In genomic region chr5:128681764-128682664, GRCh38 we compare ENCODE assay signal across 14 cellular contexts.
A peak's percentile ranks its signal among the peaks of the same experiment; 100 is the strongest.
DNase-seq lines count a peak whose midpoint lies in the region; TF ChIP-seq lines count a peak whose summit lies in the region.
"Had no signal": no experiment of that assay in that cellular context is flagged by ENCODE, and none has a peak within 500 bp of the region (broad histone marks: within the 10 kb centered on the region; RNA-seq: fewer than 3 reads in every experiment).

No MANE protein-coding gene starts in this region.

- peaks cover 7% of the 10 kb centered on the region for H3K4me1 Mint-ChIP-seq in Caco-2 (ENCODE audit: low read depth, unreplicated experiment)
- H3K4me1 Mint-ChIP-seq: naive thymus-derived CD4-positive, alpha-beta T cell had no signal

- CTCF ChIA-PET in Caco-2 (lab: Charles Lee), result no interaction called here
- CTCF ChIA-PET in GM10248 (lab: Yijun Ruan, JAX), result interaction anchor here (1.7 kb wide), 1 partner anchor 9 kb away, joined by 5 read pairs; no protein-coding TSS in a partner anchor

- DNase-seq in Caco-2, result no peak
- peak; percentile 58 for DNase-seq in amniotic epithelial cell (ENCODE audit: low read depth)
- DNase-seq in iPS-NIHi11 (ENCODE audit: low spot score), result peak; percentile 29
- no peak for DNase-seq in GM20000 (ENCODE audit: low spot score)
- no peak for DNase-seq in GM10248 (ENCODE audit: extremely low spot score)
- DNase-seq in OCI-M2 (lab: John Stamatoyannopoulos, UW; ENCODE audit: unreplicated experiment), result no peak
- DNase-seq in retina, result no peak
- DNase-seq: naive thymus-derived CD4-positive, alpha-beta T cell; NCI-H2171 treated with DMSO at 0.1 percent for 48 hours; right cardiac atrium; stimulated activated CD4-positive, alpha-beta T cell treated with anti-CD3 and anti-CD28 coated beads, Interleukin-4, amount 100 ng/mL, for 24 hours; tibial artery had no signal

- intact Hi-C loops in Caco-2 (cut with micrococcal nuclease; ENCODE audit: unreplicated experiment), result no loop called here

- H3K4me1 ChIP-seq in Caco-2 (no peaks in the 10 kb centered on the region), HUES64 (ENCODE audit: insufficient read depth, low read length) (peaks cover 21% of the 10 kb centered on the region)
- H3K4me1 ChIP-seq: tibial artery had no signal

- H3K36me3 Mint-ChIP-seq in Caco-2 (ENCODE audit: insufficient read depth, unreplicated experiment), result no peaks in the 10 kb centered on the region
- H3K36me3 Mint-ChIP-seq: brain; naive thymus-derived CD4-positive, alpha-beta T cell had no signal

- H3K27ac ChIP-seq in HUES64 (ENCODE audit: low read depth, low read length), result peak overlapping the region; percentile 51
- H3K27ac ChIP-seq: tibial artery had no signal

- no peaks in the 10 kb centered on the region for H3K27me3 Mint-ChIP-seq in Caco-2 (ENCODE audit: insufficient read depth, unreplicated experiment)
- H3K27me3 Mint-ChIP-seq: brain had no signal

- BruUV-seq in Caco-2 (replicated peaks; lab: Mats Ljungman, UMichigan), result no TSS peak

- POLR2A ChIA-PET in Caco-2 (lab: Charles Lee), result no interaction called here
- POLR2A ChIA-PET in GM10248 (lab: Yijun Ruan, JAX), result no interaction called here

- peak overlapping the region; percentile 67 for H3K27ac Mint-ChIP-seq in Caco-2 (ENCODE audit: unreplicated experiment)
- H3K27ac Mint-ChIP-seq: naive thymus-derived CD4-positive, alpha-beta T cell had no signal

- H3K9me3 ChIP-seq in Caco-2 (no peaks in the 10 kb centered on the region), HUES64 (ENCODE audit: insufficient read depth, low read depth, low read length) (no peaks in the 10 kb centered on the region)
- H3K9me3 ChIP-seq: tibial artery had no signal

- 31% methylated on average over 8 of the region's 8 CpGs for WGBS in HUES64

- no peak overlapping the region for H3K9ac ChIP-seq in HUES64 (ENCODE audit: low read depth, low read length)

- no peak for TF ChIP-seq CTCF in Caco-2 (IDR thresholded peaks at IDR 0.05; ENCODE audit: insufficient read depth in 1 of 2, low read depth in 1 of 2, low read length in 1 of 2, severe bottlenecking in 1 of 2, unreplicated experiment in 1 of 2)
- TF ChIP-seq CTCF in GM20000 (IDR thresholded peaks at IDR 0.05; ENCODE audit: extremely low read depth, missing control alignments), result no peak
- TF ChIP-seq CTCF in GM10248 (IDR thresholded peaks at IDR 0.05; ENCODE audit: control extremely low read depth, extremely low read depth, low read depth, missing control alignments), result no peak

- H3K9me3 Mint-ChIP-seq in Caco-2 (ENCODE audit: unreplicated experiment), result peaks cover 1% of the 10 kb centered on the region
- H3K9me3 Mint-ChIP-seq: brain had no signal

- H3K36me3 ChIP-seq in Caco-2 (ENCODE audit: control insufficient read depth, insufficient read depth, low read length) (no peaks in the 10 kb centered on the region), HUES64 (ENCODE audit: insufficient read depth, low read length) (no peaks in the 10 kb centered on the region)
- H3K36me3 ChIP-seq: tibial artery had no signal

- H3K27me3 ChIP-seq in Caco-2 (replicated peaks; ENCODE audit: control insufficient read depth, insufficient read depth, low read length) (no peaks in the 10 kb centered on the region), HUES64 (ENCODE audit: insufficient read depth, low read length) (no peaks in the 10 kb centered on the region)
- H3K27me3 ChIP-seq: tibial artery had no signal

- H3K4me3 ChIP-seq in Caco-2 (ENCODE audit: low read depth, low read length) (no peak overlapping the region), HUES64 (ENCODE audit: low read length) (peak overlapping the region; percentile 7; the same call in 1 of the 2 replicates)
- H3K4me3 ChIP-seq: tibial artery had no signal

- H3K4me3 Mint-ChIP-seq in Caco-2 (ENCODE audit: unreplicated experiment), result no peak overlapping the region
- H3K4me3 Mint-ChIP-seq: brain; naive thymus-derived CD4-positive, alpha-beta T cell had no signal

Comparison
In these comparisons a context has a peak if more than half of its experiments do, and no peak if none do; other contexts are left out.
1. DNase-seq: peak in amniotic epithelial cell (single experiment) and iPS-NIHi11 (single experiment); none in Caco-2 (0 of 2), GM20000 (single experiment), GM10248 (single experiment), OCI-M2 (single experiment) and retina (single experiment).